Comparison of ENCODE assay signal across 26 cellular contexts in the genomic region with DNA sequence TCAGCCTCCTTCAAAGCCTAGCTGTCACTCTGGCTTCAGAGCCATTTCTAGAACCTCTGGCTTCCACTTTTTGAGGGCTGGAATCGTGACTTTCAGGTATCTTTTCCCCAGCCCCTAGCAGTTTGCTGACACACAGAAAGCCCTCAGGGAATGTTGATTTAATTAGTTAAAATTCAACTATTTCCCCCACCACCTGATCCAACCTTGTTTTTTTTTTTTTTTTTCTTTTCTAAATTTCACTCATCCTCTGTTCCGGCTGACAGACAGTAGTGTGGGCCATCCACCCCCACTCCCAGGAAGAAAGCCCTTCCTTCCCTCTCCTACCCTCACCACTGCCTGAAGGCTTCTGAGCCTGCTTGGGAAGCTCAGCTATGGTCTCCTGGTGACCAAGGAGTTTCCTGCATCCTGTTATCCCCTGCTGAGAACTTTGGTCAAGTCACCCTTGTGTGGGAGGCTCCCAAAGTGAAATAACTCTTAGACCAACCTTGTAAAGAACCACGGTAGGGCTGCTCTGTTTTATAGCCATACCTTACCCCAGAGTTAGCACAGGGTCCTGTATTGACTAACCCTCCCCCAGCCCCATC. TPM values are rescaled to one million over a fixed set of nuclear protein-coding genes. Genes with fewer than 3 reads are reported as not detected.
"Had no signal": no experiment of that assay in that cellular context is flagged by ENCODE, and none has a peak within 500 bp of the region (broad histone marks: within the 10 kb centered on the region; RNA-seq: fewer than 3 reads in every experiment).

No MANE protein-coding gene starts in this region.

- FAIRE-seq: bronchial epithelial cell, TTC549 had no signal

- H3K36me3 ChIP-seq: adrenal gland had no signal

- H3K27me3 ChIP-seq: adrenal gland had no signal

- H3K4me1 ChIP-seq: adrenal gland had no signal

- ATAC-seq: activated T-helper 17 cell treated with anti-CD3 and anti-CD28 coated beads, Interleukin-2, amount 50 U/mL, for 72 hours; T-cell had no signal

- H3K9me3 ChIP-seq: adrenal gland had no signal

- H2AFZ ChIP-seq: PC-9 had no signal

- H3K4me2 ChIP-seq: PC-9 had no signal

- DNase-seq: activated CD4-positive, alpha-beta memory T cell treated with anti-CD3 and anti-CD28 coated beads, Interleukin-2, amount 10 ng/mL, durations not matched to agents 7 days and 5 days; activated CD4-positive, alpha-beta T cell treated with anti-CD3 and anti-CD28 coated beads, Interleukin-2, amount 50 U/mL, for 1 hour; activated CD4-positive, CD25-positive, alpha-beta regulatory T cell; activated gamma-delta T cell; activated naive CD4-positive, alpha-beta T cell treated with anti-CD3 and anti-CD28 coated beads, Interleukin-2, amount 10 ng/mL, durations not matched to agents 7 days and 5 days; activated naive CD8-positive, alpha-beta T cell treated with anti-CD3 and anti-CD28 coated beads, Interleukin-2, amount 10 ng/mL, durations not matched to agents 7 days and 5 days; activated T-cell treated with anti-CD3 and anti-CD28 coated beads for 4 hours; activated T-cell treated with anti-CD3 and anti-CD28 coated beads, Interleukin-2, amount 50 U/mL, for 48 hours; adrenal gland; aorta; central memory CD4-positive, alpha-beta T cell; MM.1S; NCI-H1436; NCI-H1694 treated with DMSO at 0.1 percent for 48 hours; NCI-H2029 treated with DMSO at 0.1 percent for 48 hours; PC-9; T-cell; T-helper 2 cell; T1000 had no signal

- H3K27ac ChIP-seq: adrenal gland, PC-9, SK-N-MC, VCaP had no signal

- H3K4me3 ChIP-seq: adrenal gland, PC-9, SK-N-MC had no signal

RNA-seq across cellular contexts. Expression of gene KCNJ6, which starts 29.4 kb away (rescaled TPM):
- total RNA-seq: activated CD4-positive, alpha-beta memory T cell treated with anti-CD3 and anti-CD28 coated beads, Interleukin-2, amount 10 ng/mL, durations not matched to agents 7 days and 5 days; activated CD8-positive, alpha-beta memory T cell treated with anti-CD3 and anti-CD28 coated beads for 36 hours; activated naive CD8-positive, alpha-beta T cell treated with anti-CD3 and anti-CD28 coated beads, Interleukin-2, amount 10 ng/mL, durations not matched to agents 7 days and 5 days; activated T-helper 17 cell treated with anti-CD3 and anti-CD28 coated beads, Interleukin-2, amount 50 U/mL, for 72 hours; bronchial epithelial cell; PC-9; RPMI7951; T-cell had no signal
- polyA plus RNA-seq: aorta had no signal
